14 cellular contexts compared by ENCODE assay signal in genomic region chr11:10323793-10324170, GRCh38. TPM values are rescaled to one million over a fixed set of nuclear protein-coding genes. Genes with fewer than 3 reads are reported as not detected.
DNase-seq lines count a peak whose midpoint lies in the region; ATAC-seq, FAIRE-seq and TF ChIP-seq lines count a peak whose summit lies in the region.
"Had no signal": no experiment of that assay in that cellular context is flagged by ENCODE, and none has a peak within 500 bp of the region (broad histone marks: within the 10 kb centered on the region; RNA-seq: fewer than 3 reads in every experiment).

No MANE protein-coding gene starts in this region.

- ATAC-seq in left lung, result no peak

- DNase-seq in Caki2 (ENCODE audit: low read depth), result peak; percentile 79
- peak; percentile 20 for DNase-seq in RCC 7860 (ENCODE audit: low spot score)
- no peak for DNase-seq in esophagus squamous epithelium (lab: John Stamatoyannopoulos, UW)
- DNase-seq in osteocyte (ENCODE audit: extremely low spot score, unreplicated experiment), result no peak
- no peak for DNase-seq in left lung
- DNase-seq in GM19238 (ENCODE audit: insufficient read length, low spot score), result no peak
- no peak for DNase-seq in cerebellar nuclear complex (lab: John Stamatoyannopoulos, UW)
- no peak for DNase-seq in HuH-7.5 (ENCODE audit: low spot score)
- DNase-seq: activated CD4-positive, alpha-beta memory T cell treated with anti-CD3 and anti-CD28 coated beads, Interleukin-2, amount 10 ng/mL, durations not matched to agents 7 days and 5 days; NCI-H2081 treated with DMSO at 0.1 percent for 48 hours; ovary; thyroid gland had no signal

- no peaks in the 10 kb centered on the region for H3K27me3 Mint-ChIP-seq in osteocyte (ENCODE audit: unreplicated experiment)

- H3K9me3 Mint-ChIP-seq in osteocyte (ENCODE audit: unreplicated experiment), result no peaks in the 10 kb centered on the region
- H3K9me3 Mint-ChIP-seq: activated CD4-positive, alpha-beta memory T cell treated with anti-CD3 and anti-CD28 coated beads, Interleukin-2, amount 10 ng/mL, durations not matched to agents 7 days and 5 days had no signal

- TF ChIP-seq CTCF in esophagus squamous epithelium (IDR thresholded peaks at IDR 0.05) (no peak), osteocyte (IDR thresholded peaks at IDR 0.05) (no peak), left lung (IDR thresholded peaks at IDR 0.05) (no peak)

- no peak for FAIRE-seq in RCC 7860 (lab: Jason Lieb, UNC)

- 8 to 45% methylated on average over 1 of the region's 1 CpG for WGBS in esophagus squamous epithelium, 2 donors

- in situ Hi-C loops in Caki2 (cut with HindIII; ENCODE audit: low pct_unique_long_range_greater_than_20kb, low sequenced_read_pairs), result no loop called here

- peaks cover 68% of the 10 kb centered on the region for H3K4me1 Mint-ChIP-seq in osteocyte (ENCODE audit: unreplicated experiment)

- H3K36me3 Mint-ChIP-seq in osteocyte (ENCODE audit: unreplicated experiment), result no peaks in the 10 kb centered on the region

- no peak overlapping the region for H3K4me3 ChIP-seq in esophagus squamous epithelium
- no peak overlapping the region for H3K4me3 ChIP-seq in left lung
- H3K4me3 ChIP-seq: ovary, thyroid gland had no signal

- no peak overlapping the region for H3K4me3 Mint-ChIP-seq in osteocyte (ENCODE audit: unreplicated experiment)
- H3K4me3 Mint-ChIP-seq: activated CD4-positive, alpha-beta memory T cell treated with anti-CD3 and anti-CD28 coated beads, Interleukin-2, amount 10 ng/mL, durations not matched to agents 7 days and 5 days; B cell had no signal

- H3K36me3 ChIP-seq in esophagus squamous epithelium (no peaks in the 10 kb centered on the region), left lung (no peaks in the 10 kb centered on the region)
- H3K36me3 ChIP-seq: ovary, thyroid gland had no signal

- H3K9me3 ChIP-seq in esophagus squamous epithelium (no peaks in the 10 kb centered on the region), left lung (no peaks in the 10 kb centered on the region)
- H3K9me3 ChIP-seq: ovary, thyroid gland had no signal

- intact Hi-C loops in esophagus squamous epithelium (cut with DNase I), result loop anchor here (10.0 kb wide), 1 partner anchor 569 kb away; no protein-coding TSS in a partner anchor
- intact Hi-C loops in left lung (cut with DNase I), result no loop called here

- H3K4me1 ChIP-seq in esophagus squamous epithelium, result peaks cover 0 to 64% (median 37%) of the 10 kb centered on the region in 3 donors
- peaks cover 25 to 49% of the 10 kb centered on the region in 2 donors for H3K4me1 ChIP-seq in left lung

- H3K27me3 ChIP-seq in esophagus squamous epithelium, result no peaks in the 10 kb centered on the region
- H3K27me3 ChIP-seq in left lung, result no peaks in the 10 kb centered on the region
- H3K27me3 ChIP-seq: ovary, thyroid gland had no signal

- H3K27ac Mint-ChIP-seq in osteocyte (ENCODE audit: unreplicated experiment), result peak overlapping the region; percentile 82
- H3K27ac Mint-ChIP-seq: activated CD4-positive, alpha-beta memory T cell treated with anti-CD3 and anti-CD28 coated beads, Interleukin-2, amount 10 ng/mL, durations not matched to agents 7 days and 5 days; B cell had no signal

- H3K27ac ChIP-seq in esophagus squamous epithelium (peak overlapping the region in 3 of 4 donors; percentile 61 to 85 (median 77)), left lung (no peak overlapping the region)
- H3K27ac ChIP-seq: epithelial cell of prostate, ovary had no signal

- TF ChIP-seq POLR2A in esophagus squamous epithelium (IDR thresholded peaks at IDR 0.05), result no peak

RNA-seq across cellular contexts. Expression of gene ADM, which starts 18.9 kb away (rescaled TPM):
- total RNA-seq in Caki2 (2014; rRNA removed; shearing (Covaris generic); ENCODE audit: low replicate concordance), result 95.5 and 101 TPM in 2 replicates
- total RNA-seq in esophagus squamous epithelium, result 10 to 100 TPM; 14.3 to 69.6 (median 57.7) TPM
- total RNA-seq in osteocyte, result 239 and 244 TPM in 2 replicates
- total RNA-seq in left lung, result 10 to 100 TPM in 1 of 2 donors, 1 to 10 TPM in 1; 7.3 to 51.4 TPM

RNA-seq across cellular contexts. Expression of gene SBF2, which starts 29.8 kb away (rescaled TPM):
- 7.5 and 10.1 TPM in 2 replicates for total RNA-seq in Caki2 (2014; rRNA removed; shearing (Covaris generic); ENCODE audit: low replicate concordance)
- total RNA-seq in esophagus squamous epithelium (10 to 100 TPM; 20.6 to 48.6 (median 26.0) TPM), osteocyte (65.2 and 80.0 TPM in 2 replicates), left lung (10 to 100 TPM; 25.7 to 34.0 TPM)

Comparison
In these comparisons a context has a peak if more than half of its experiments do, and no peak if none do; other contexts are left out.
1. DNase-seq: peak in Caki2 (single experiment) and RCC 7860 (single experiment); none in esophagus squamous epithelium (single experiment), osteocyte (single experiment), left lung (0 of 2), GM19238 (single experiment), cerebellar nuclear complex (0 of 2) and HuH-7.5 (single experiment).
2. H3K27ac ChIP-seq: peak in esophagus squamous epithelium (3 of 4); none in left lung (0 of 2).